ENCODE assay signal across 1 cellular context in genomic region chr3:52480768-52481715, GRCh38.
TF ChIP-seq lines count a peak whose summit lies in the region.

No MANE protein-coding gene starts in this region.

TF ChIP-seq in WTC11, 78 proteins besides CTCF, POLR2A, EP300 and RAD21:
- TF ChIP-seq RORB (CRISPR knock-in tag; IDR thresholded peaks at IDR 0.05), result no peak
- TF ChIP-seq ZBTB21 (CRISPR knock-in tag; IDR thresholded peaks at IDR 0.05; ENCODE audit: borderline replicate concordance), result no peak
- no peak for TF ChIP-seq PRRX2 (CRISPR knock-in tag; IDR thresholded peaks at IDR 0.05)
- TF ChIP-seq GABPB1 (CRISPR knock-in tag; IDR thresholded peaks at IDR 0.05), result no peak
- no peak for TF ChIP-seq TEAD4 (CRISPR knock-in tag; IDR thresholded peaks at IDR 0.05)
- no peak for TF ChIP-seq E2F4 (CRISPR knock-in tag; IDR thresholded peaks at IDR 0.05; ENCODE audit: borderline replicate concordance, low read depth)
- no peak for TF ChIP-seq ELF4 (CRISPR knock-in tag; IDR thresholded peaks at IDR 0.05; ENCODE audit: low read depth)
- TF ChIP-seq USF2 (CRISPR knock-in tag; IDR thresholded peaks at IDR 0.05), result no peak
- no peak for TF ChIP-seq ZNF138 (CRISPR knock-in tag; conservative IDR thresholded peaks at IDR 0.05)
- TF ChIP-seq ZMAT4 (CRISPR knock-in tag; IDR thresholded peaks at IDR 0.05), result no peak
- no peak for TF ChIP-seq TP53 (CRISPR knock-in tag; IDR thresholded peaks at IDR 0.05)
- no peak for TF ChIP-seq ZNF671 (CRISPR knock-in tag; IDR thresholded peaks at IDR 0.05)
- TF ChIP-seq IRF1 (CRISPR knock-in tag; IDR thresholded peaks at IDR 0.05), result no peak
- TF ChIP-seq FOXP1 (CRISPR knock-in tag; IDR thresholded peaks at IDR 0.05; ENCODE audit: borderline replicate concordance), result no peak
- TF ChIP-seq, protein P1, sequence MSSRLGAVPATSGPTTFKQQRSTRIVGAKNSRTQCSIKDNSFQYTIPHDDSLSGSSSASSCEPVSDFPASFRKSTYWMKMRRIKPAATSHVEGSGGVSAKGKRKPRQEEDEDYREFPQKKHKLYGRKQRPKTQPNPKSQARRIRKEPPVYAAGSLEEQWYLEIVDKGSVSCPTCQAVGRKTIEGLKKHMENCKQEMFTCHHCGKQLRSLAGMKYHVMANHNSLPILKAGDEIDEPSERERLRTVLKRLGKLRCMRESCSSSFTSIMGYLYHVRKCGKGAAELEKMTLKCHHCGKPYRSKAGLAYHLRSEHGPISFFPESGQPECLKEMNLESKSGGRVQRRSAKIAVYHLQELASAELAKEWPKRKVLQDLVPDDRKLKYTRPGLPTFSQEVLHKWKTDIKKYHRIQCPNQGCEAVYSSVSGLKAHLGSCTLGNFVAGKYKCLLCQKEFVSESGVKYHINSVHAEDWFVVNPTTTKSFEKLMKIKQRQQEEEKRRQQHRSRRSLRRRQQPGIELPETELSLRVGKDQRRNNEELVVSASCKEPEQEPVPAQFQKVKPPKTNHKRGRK (CRISPR knock-in tag; IDR thresholded peaks at IDR 0.05; ENCODE audit: borderline replicate concordance), result no peak
- no peak for TF ChIP-seq ATF1 (CRISPR knock-in tag; IDR thresholded peaks at IDR 0.05)
- no peak for TF ChIP-seq NR1H2 (CRISPR knock-in tag; IDR thresholded peaks at IDR 0.05)
